Comparison of ENCODE assay signal across 12 cellular contexts in the genomic region with DNA sequence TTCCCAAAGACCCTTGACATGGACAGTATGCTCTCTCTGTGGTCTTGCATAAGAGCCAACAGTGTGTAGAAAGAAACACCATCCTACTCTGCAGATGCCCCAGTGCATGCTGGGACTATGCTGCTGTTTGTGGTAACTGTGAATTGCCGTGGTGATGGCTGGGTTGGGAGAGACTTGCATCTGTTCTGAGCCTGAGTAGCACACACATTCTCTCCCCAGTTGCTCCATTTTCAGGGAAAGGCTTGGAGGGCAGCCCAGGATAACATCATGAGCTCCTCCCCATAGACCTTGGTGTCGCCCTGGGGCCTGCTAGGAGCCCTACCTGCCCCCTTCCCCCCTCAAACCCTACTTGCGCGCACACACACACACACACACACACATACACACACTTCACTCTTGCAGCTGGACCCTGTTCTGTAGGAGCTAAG.
DNase-seq lines count a peak whose midpoint lies in the region; ATAC-seq and TF ChIP-seq lines count a peak whose summit lies in the region.
"Had no signal": no experiment of that assay in that cellular context is flagged by ENCODE, and none has a peak within 500 bp of the region (broad histone marks: within the 10 kb centered on the region; RNA-seq: fewer than 3 reads in every experiment).

No MANE protein-coding gene starts in this region.

- H3K27ac ChIP-seq in SK-N-SH (ENCODE audit: low read depth in 2 of 2, low read length in 1 of 2) = peak overlapping the region in 1 of 2 experiments; percentile 98; a peak in 3 of 4 replicates
- peak overlapping the region; percentile 60 for H3K27ac ChIP-seq in temporal lobe (ENCODE audit: low read depth, low read length)
- H3K27ac ChIP-seq: SJSA1 had no signal

- POLR2A ChIA-PET in SK-N-SH (lab: Yijun Ruan, JAX) = no interaction called here

- no peak overlapping the region for H3K4me3 ChIP-seq in SK-N-SH (ENCODE audit: low read depth in 2 of 2, low read length in 1 of 2)
- H3K4me3 ChIP-seq in fibroblast of mammary gland (ENCODE audit: control insufficient read depth, low read depth, low read length) = no peak overlapping the region
- H3K4me3 ChIP-seq: SJSA1 had no signal

- ATAC-seq in SK-N-SH treated with all-trans-retinoic acid at 6 μM for 48 hours = peak; percentile 15
- ATAC-seq in GM21423 (IDR thresholded peaks at IDR 0.05; ENCODE audit: unreplicated experiment) = no peak
- ATAC-seq in GM21367 (IDR thresholded peaks at IDR 0.05; ENCODE audit: unreplicated experiment) = no peak
- ATAC-seq: activated CD8-positive, alpha-beta memory T cell treated with anti-CD3 and anti-CD28 coated beads, Interleukin-2, amount 10 ng/mL, durations not matched to agents 7 days and 5 days had no signal

- H3F3A ChIP-seq in SK-N-SH (replicated peaks; ENCODE audit: insufficient read depth) = peaks cover 68% of the 10 kb centered on the region

- no peak overlapping the region for H2AFZ ChIP-seq in SK-N-SH (ENCODE audit: low read depth)

- peaks cover 8% of the 10 kb centered on the region; the same call in 1 of the 2 replicates for H4K20me1 ChIP-seq in SK-N-SH (ENCODE audit: insufficient read depth)

- TF ChIP-seq RAD21 in SK-N-SH (IDR thresholded peaks at IDR 0.05; ENCODE audit: low read length) = no peak

- DNase-seq in SK-N-SH (no peak), NOMO-1 treated with DMSO at 0.1 percent for 48 hours (lab: John Stamatoyannopoulos, UW; ENCODE audit: unreplicated experiment) (peak; percentile 67), fibroblast of mammary gland (ENCODE audit: low read depth) (peak; percentile 86), NCI-H524 treated with DMSO at 0.1 percent for 48 hours (lab: John Stamatoyannopoulos, UW) (no peak)
- DNase-seq: activated CD8-positive, alpha-beta memory T cell treated with anti-CD3 and anti-CD28 coated beads, Interleukin-2, amount 10 ng/mL, durations not matched to agents 7 days and 5 days; CD4-positive, alpha-beta T cell; central memory CD4-positive, alpha-beta T cell had no signal

- no peaks in the 10 kb centered on the region for H3K27me3 ChIP-seq in SK-N-SH (ENCODE audit: insufficient read depth)
- H3K27me3 ChIP-seq: SJSA1 had no signal

- H3K9me3 ChIP-seq in SK-N-SH = no peaks in the 10 kb centered on the region
- H3K9me3 ChIP-seq: SJSA1 had no signal

- no peak overlapping the region for H3K4me2 ChIP-seq in SK-N-SH

- no peak for TF ChIP-seq EP300 in SK-N-SH (IDR thresholded peaks at IDR 0.05; ENCODE audit: borderline replicate concordance in 1 of 2, low read depth in 1 of 2, low read length in 1 of 2)

- no peak for TF ChIP-seq CTCF in SK-N-SH (IDR thresholded peaks at IDR 0.05)
- no peak for TF ChIP-seq CTCF in fibroblast of mammary gland (conservative IDR thresholded peaks at IDR 0.05; ENCODE audit: control insufficient read depth, insufficient read depth, low read depth, low read length)

- WGBS in SK-N-SH (ENCODE audit: low lambda C conversion rate) = 62% methylated on average over 3 of the region's 4 CpGs

- CTCF ChIA-PET in SK-N-SH (lab: Yijun Ruan, JAX) = interaction anchor here (0.8 to 35.0 kb wide), 18 partner anchors 11 to 265 kb away, joined by 3 to 827 read pairs (median 12); a partner anchor contains a TSS

- peaks cover 27 to 73% of the 10 kb centered on the region in 2 experiments for H3K4me1 ChIP-seq in SK-N-SH (ENCODE audit: control insufficient read depth in 1 of 2, insufficient read depth in 2 of 2, low read depth in 1 of 2, low read length in 1 of 2)

- H3K9me2 ChIP-seq in SK-N-SH = no peaks in the 10 kb centered on the region

- H3K36me3 ChIP-seq in SK-N-SH (replicated peaks in 1 of 2; ENCODE audit: control insufficient read depth in 1 of 2, insufficient read depth in 2 of 2, low read length in 1 of 2) = peaks cover 6 to 22% of the 10 kb centered on the region in 2 experiments

- peaks cover 92% of the 10 kb centered on the region for H3K79me2 ChIP-seq in SK-N-SH (ENCODE audit: insufficient read depth)

- H3K9ac ChIP-seq in SK-N-SH = no peak overlapping the region

TF ChIP-seq in SK-N-SH treated with all-trans-retinoic acid at 6 μM for 48 hours, 23 proteins besides CTCF, POLR2A, EP300 and RAD21 (continues in another document):
- no peak for TF ChIP-seq ISL1 (CRISPR knock-in tag; IDR thresholded peaks at IDR 0.05)
- TF ChIP-seq, protein P1, sequence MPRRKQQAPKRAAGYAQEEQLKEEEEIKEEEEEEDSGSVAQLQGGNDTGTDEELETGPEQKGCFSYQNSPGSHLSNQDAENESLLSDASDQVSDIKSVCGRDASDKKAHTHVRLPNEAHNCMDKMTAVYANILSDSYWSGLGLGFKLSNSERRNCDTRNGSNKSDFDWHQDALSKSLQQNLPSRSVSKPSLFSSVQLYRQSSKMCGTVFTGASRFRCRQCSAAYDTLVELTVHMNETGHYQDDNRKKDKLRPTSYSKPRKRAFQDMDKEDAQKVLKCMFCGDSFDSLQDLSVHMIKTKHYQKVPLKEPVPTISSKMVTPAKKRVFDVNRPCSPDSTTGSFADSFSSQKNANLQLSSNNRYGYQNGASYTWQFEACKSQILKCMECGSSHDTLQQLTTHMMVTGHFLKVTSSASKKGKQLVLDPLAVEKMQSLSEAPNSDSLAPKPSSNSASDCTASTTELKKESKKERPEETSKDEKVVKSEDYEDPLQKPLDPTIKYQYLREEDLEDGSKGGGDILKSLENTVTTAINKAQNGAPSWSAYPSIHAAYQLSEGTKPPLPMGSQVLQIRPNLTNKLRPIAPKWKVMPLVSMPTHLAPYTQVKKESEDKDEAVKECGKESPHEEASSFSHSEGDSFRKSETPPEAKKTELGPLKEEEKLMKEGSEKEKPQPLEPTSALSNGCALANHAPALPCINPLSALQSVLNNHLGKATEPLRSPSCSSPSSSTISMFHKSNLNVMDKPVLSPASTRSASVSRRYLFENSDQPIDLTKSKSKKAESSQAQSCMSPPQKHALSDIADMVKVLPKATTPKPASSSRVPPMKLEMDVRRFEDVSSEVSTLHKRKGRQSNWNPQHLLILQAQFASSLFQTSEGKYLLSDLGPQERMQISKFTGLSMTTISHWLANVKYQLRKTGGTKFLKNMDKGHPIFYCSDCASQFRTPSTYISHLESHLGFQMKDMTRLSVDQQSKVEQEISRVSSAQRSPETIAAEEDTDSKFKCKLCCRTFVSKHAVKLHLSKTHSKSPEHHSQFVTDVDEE (CRISPR knock-in tag; IDR thresholded peaks at IDR 0.05) = no peak
- TF ChIP-seq SNAI2 (CRISPR knock-in tag; IDR thresholded peaks at IDR 0.05) = no peak
- TF ChIP-seq, protein P2, sequence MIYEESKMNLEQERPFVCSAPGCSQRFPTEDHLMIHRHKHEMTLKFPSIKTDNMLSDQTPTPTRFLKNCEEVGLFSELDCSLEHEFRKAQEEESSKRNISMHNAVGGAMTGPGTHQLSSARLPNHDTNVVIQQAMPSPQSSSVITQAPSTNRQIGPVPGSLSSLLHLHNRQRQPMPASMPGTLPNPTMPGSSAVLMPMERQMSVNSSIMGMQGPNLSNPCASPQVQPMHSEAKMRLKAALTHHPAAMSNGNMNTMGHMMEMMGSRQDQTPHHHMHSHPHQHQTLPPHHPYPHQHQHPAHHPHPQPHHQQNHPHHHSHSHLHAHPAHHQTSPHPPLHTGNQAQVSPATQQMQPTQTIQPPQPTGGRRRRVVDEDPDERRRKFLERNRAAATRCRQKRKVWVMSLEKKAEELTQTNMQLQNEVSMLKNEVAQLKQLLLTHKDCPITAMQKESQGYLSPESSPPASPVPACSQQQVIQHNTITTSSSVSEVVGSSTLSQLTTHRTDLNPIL (CRISPR knock-in tag; IDR thresholded peaks at IDR 0.05; ENCODE audit: low read depth) = no peak
- TF ChIP-seq GLIS3 (CRISPR knock-in tag; IDR thresholded peaks at IDR 0.05) = no peak
- TF ChIP-seq OSR1 (CRISPR knock-in tag; IDR thresholded peaks at IDR 0.05) = no peak
- TF ChIP-seq ZNF70 (CRISPR knock-in tag; IDR thresholded peaks at IDR 0.05) = no peak

TF ChIP-seq in SK-N-SH, 30 proteins besides CTCF, POLR2A, EP300 and RAD21 (continues in another document):
- TF ChIP-seq, protein P3, sequence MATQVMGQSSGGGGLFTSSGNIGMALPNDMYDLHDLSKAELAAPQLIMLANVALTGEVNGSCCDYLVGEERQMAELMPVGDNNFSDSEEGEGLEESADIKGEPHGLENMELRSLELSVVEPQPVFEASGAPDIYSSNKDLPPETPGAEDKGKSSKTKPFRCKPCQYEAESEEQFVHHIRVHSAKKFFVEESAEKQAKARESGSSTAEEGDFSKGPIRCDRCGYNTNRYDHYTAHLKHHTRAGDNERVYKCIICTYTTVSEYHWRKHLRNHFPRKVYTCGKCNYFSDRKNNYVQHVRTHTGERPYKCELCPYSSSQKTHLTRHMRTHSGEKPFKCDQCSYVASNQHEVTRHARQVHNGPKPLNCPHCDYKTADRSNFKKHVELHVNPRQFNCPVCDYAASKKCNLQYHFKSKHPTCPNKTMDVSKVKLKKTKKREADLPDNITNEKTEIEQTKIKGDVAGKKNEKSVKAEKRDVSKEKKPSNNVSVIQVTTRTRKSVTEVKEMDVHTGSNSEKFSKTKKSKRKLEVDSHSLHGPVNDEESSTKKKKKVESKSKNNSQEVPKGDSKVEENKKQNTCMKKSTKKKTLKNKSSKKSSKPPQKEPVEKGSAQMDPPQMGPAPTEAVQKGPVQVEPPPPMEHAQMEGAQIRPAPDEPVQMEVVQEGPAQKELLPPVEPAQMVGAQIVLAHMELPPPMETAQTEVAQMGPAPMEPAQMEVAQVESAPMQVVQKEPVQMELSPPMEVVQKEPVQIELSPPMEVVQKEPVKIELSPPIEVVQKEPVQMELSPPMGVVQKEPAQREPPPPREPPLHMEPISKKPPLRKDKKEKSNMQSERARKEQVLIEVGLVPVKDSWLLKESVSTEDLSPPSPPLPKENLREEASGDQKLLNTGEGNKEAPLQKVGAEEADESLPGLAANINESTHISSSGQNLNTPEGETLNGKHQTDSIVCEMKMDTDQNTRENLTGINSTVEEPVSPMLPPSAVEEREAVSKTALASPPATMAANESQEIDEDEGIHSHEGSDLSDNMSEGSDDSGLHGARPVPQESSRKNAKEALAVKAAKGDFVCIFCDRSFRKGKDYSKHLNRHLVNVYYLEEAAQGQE (IDR thresholded peaks at IDR 0.05; ENCODE audit: low read depth, low read length) = no peak
- TF ChIP-seq MEF2A (IDR thresholded peaks at IDR 0.05; ENCODE audit: borderline replicate concordance, low read depth) (no peak), POLR2AphosphoS5 (IDR thresholded peaks at IDR 0.05; ENCODE audit: low read depth, low read length) (no peak), FOSL2 (IDR thresholded peaks at IDR 0.05; ENCODE audit: borderline replicate concordance, low read depth) (no peak), GABPA (IDR thresholded peaks at IDR 0.05; ENCODE audit: low read depth) (no peak), FOXJ3 (CRISPR knock-in tag; IDR thresholded peaks at IDR 0.05) (no peak), TAF1 (IDR thresholded peaks at IDR 0.05; ENCODE audit: borderline replicate concordance, low read depth, low read length) (no peak)
- TF ChIP-seq, protein P4, sequence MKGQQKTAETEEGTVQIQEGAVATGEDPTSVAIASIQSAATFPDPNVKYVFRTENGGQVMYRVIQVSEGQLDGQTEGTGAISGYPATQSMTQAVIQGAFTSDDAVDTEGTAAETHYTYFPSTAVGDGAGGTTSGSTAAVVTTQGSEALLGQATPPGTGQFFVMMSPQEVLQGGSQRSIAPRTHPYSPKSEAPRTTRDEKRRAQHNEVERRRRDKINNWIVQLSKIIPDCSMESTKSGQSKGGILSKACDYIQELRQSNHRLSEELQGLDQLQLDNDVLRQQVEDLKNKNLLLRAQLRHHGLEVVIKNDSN (IDR thresholded peaks at IDR 0.05; ENCODE audit: borderline replicate concordance, low read depth) = no peak

Comparison
In these comparisons a context has a peak if more than half of its experiments do, and no peak if none do; other contexts are left out.
1. DNase-seq: peak in NOMO-1 treated with DMSO at 0.1 percent for 48 hours (single experiment) and fibroblast of mammary gland (single experiment); none in SK-N-SH (single experiment) and NCI-H524 treated with DMSO at 0.1 percent for 48 hours (single experiment).